1 cellular context compared by ENCODE assay signal in the genomic region with DNA sequence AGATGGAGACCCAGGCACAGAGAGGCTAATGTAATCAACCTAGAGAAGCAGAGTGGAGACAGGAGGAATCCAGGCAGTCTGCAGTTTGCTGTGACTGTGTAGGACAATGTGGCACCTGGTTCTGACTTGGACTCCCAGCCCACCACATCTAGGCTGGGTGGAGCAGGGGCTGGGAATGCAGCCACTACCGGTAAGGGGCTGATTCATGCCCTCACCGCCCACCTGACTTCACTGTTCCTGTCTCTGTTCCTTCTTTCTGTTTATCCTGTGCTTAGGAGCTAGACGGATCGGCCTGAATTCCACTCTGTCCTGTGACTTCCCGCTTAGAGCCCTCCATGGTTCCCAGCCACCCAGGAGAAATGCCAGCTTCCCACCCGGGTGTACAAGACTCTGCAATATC.
TF ChIP-seq lines count a peak whose summit lies in the region.

No MANE protein-coding gene starts in this region.

TF ChIP-seq in SK-N-SH, 30 proteins besides CTCF, POLR2A, EP300 and RAD21 (continued from another document):
- TF ChIP-seq, protein P1, sequence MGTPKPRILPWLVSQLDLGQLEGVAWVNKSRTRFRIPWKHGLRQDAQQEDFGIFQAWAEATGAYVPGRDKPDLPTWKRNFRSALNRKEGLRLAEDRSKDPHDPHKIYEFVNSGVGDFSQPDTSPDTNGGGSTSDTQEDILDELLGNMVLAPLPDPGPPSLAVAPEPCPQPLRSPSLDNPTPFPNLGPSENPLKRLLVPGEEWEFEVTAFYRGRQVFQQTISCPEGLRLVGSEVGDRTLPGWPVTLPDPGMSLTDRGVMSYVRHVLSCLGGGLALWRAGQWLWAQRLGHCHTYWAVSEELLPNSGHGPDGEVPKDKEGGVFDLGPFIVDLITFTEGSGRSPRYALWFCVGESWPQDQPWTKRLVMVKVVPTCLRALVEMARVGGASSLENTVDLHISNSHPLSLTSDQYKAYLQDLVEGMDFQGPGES (IDR thresholded peaks at IDR 0.05; ENCODE audit: low read depth, low read length), result no peak
- TF ChIP-seq, protein P2, sequence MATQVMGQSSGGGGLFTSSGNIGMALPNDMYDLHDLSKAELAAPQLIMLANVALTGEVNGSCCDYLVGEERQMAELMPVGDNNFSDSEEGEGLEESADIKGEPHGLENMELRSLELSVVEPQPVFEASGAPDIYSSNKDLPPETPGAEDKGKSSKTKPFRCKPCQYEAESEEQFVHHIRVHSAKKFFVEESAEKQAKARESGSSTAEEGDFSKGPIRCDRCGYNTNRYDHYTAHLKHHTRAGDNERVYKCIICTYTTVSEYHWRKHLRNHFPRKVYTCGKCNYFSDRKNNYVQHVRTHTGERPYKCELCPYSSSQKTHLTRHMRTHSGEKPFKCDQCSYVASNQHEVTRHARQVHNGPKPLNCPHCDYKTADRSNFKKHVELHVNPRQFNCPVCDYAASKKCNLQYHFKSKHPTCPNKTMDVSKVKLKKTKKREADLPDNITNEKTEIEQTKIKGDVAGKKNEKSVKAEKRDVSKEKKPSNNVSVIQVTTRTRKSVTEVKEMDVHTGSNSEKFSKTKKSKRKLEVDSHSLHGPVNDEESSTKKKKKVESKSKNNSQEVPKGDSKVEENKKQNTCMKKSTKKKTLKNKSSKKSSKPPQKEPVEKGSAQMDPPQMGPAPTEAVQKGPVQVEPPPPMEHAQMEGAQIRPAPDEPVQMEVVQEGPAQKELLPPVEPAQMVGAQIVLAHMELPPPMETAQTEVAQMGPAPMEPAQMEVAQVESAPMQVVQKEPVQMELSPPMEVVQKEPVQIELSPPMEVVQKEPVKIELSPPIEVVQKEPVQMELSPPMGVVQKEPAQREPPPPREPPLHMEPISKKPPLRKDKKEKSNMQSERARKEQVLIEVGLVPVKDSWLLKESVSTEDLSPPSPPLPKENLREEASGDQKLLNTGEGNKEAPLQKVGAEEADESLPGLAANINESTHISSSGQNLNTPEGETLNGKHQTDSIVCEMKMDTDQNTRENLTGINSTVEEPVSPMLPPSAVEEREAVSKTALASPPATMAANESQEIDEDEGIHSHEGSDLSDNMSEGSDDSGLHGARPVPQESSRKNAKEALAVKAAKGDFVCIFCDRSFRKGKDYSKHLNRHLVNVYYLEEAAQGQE (IDR thresholded peaks at IDR 0.05; ENCODE audit: low read depth, low read length), result no peak
- TF ChIP-seq, protein P3, sequence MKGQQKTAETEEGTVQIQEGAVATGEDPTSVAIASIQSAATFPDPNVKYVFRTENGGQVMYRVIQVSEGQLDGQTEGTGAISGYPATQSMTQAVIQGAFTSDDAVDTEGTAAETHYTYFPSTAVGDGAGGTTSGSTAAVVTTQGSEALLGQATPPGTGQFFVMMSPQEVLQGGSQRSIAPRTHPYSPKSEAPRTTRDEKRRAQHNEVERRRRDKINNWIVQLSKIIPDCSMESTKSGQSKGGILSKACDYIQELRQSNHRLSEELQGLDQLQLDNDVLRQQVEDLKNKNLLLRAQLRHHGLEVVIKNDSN (IDR thresholded peaks at IDR 0.05; ENCODE audit: borderline replicate concordance, low read depth), result no peak
- TF ChIP-seq NFIC (IDR thresholded peaks at IDR 0.05; ENCODE audit: borderline replicate concordance) (no peak), FOXM1 (IDR thresholded peaks at IDR 0.05; ENCODE audit: low read depth) (no peak), RCOR1 (IDR thresholded peaks at IDR 0.05; ENCODE audit: low read length) (no peak), GABPA (IDR thresholded peaks at IDR 0.05; ENCODE audit: low read depth) (no peak), TAF1 (IDR thresholded peaks at IDR 0.05; ENCODE audit: borderline replicate concordance, low read depth, low read length) (no peak), POLR2AphosphoS5 (IDR thresholded peaks at IDR 0.05; ENCODE audit: low read depth, low read length) (no peak)
- TF ChIP-seq, protein P4, sequence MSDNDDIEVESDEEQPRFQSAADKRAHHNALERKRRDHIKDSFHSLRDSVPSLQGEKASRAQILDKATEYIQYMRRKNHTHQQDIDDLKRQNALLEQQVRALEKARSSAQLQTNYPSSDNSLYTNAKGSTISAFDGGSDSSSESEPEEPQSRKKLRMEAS (IDR thresholded peaks at IDR 0.05; ENCODE audit: low read depth), result no peak
TF ChIP-seq in SK-N-SH: peak in this region for 0.
